Comparison of ENCODE assay signal across 12 cellular contexts in genomic region chr17:46063239-46063638, GRCh38.
A peak's percentile ranks its signal among the peaks of the same experiment; 100 is the strongest.
DNase-seq lines count a peak whose midpoint lies in the region; ATAC-seq, FAIRE-seq and TF ChIP-seq lines count a peak whose summit lies in the region.
"Had no signal": no experiment of that assay in that cellular context is flagged by ENCODE, and none has a peak within 500 bp of the region (broad histone marks: within the 10 kb centered on the region; RNA-seq: fewer than 3 reads in every experiment).

No MANE protein-coding gene starts in this region.

- in situ Hi-C loops in gastrocnemius medialis (cut with MboI; ENCODE audit: low sequenced_read_pairs in 4 of 4), result no loop called here
- in situ Hi-C loops in GM13977 (cut with MboI; ENCODE audit: low pct_unique_long_range_greater_than_20kb, low sequenced_read_pairs, unreplicated experiment), result no loop called here

- H3K36me3 ChIP-seq in SJSA1 (peaks cover 51% of the 10 kb centered on the region), gastrocnemius medialis (peaks cover 0 to 25% of the 10 kb centered on the region in 2 donors)

- intact Hi-C loops in gastrocnemius medialis (cut with DNase I; ENCODE audit: low total_unique reads), result loop anchor here (5.0 kb wide), 1 partner anchor 99 kb away; no protein-coding TSS in a partner anchor

- peak; percentile 92 to 96 for ATAC-seq in gastrocnemius medialis
- no peak for ATAC-seq in HG03354 (IDR thresholded peaks at IDR 0.05; ENCODE audit: poor library complexity, severe bottlenecking, unreplicated experiment)
- ATAC-seq: T-cell had no signal

- H3K4me3 ChIP-seq in SJSA1 (no peak overlapping the region), fibroblast of the aortic adventitia (ENCODE audit: low read depth, low read length) (no peak overlapping the region), gastrocnemius medialis (no peak overlapping the region)
- H3K4me3 ChIP-seq: colonic mucosa had no signal

- DNase-seq in GM04503 (ENCODE audit: low read depth) (peak; percentile 74), SJSA1 (ENCODE audit: low read depth in 1 of 2, low spot score in 2 of 2) (peak; percentile 74 to 75), fibroblast of the aortic adventitia (ENCODE audit: low read depth) (peak; percentile 68), gastrocnemius medialis (peak; percentile 26 to 52), GM13977 (ENCODE audit: low spot score) (no peak), frontal cortex (ENCODE audit: low spot score in 2 of 2) (no peak), middle frontal gyrus (ENCODE audit: extremely low spot score, low spot score) (no peak)
- DNase-seq: colonic mucosa, T-cell had no signal

- no peaks in the 10 kb centered on the region for H3K9me3 ChIP-seq in SJSA1 (replicated peaks)
- H3K9me3 ChIP-seq in gastrocnemius medialis, result no peaks in the 10 kb centered on the region
- H3K9me3 ChIP-seq: colonic mucosa had no signal

- H3K27ac ChIP-seq in SJSA1 (peak overlapping the region; percentile 26), gastrocnemius medialis (peak overlapping the region; percentile 53 to 70 (median 67))
- H3K27ac ChIP-seq: colonic mucosa, parathyroid adenoma had no signal

- TF ChIP-seq POLR2A in gastrocnemius medialis (IDR thresholded peaks at IDR 0.05), result no peak

- H3K4me1 ChIP-seq in SJSA1 (replicated peaks) (peaks cover 21% of the 10 kb centered on the region), gastrocnemius medialis (peaks cover 19 to 28% of the 10 kb centered on the region in 2 donors)
- H3K4me1 ChIP-seq: colonic mucosa had no signal

- H3K27me3 ChIP-seq in SJSA1 (replicated peaks), result no peaks in the 10 kb centered on the region
- no peaks in the 10 kb centered on the region for H3K27me3 ChIP-seq in gastrocnemius medialis
- H3K27me3 ChIP-seq: colonic mucosa had no signal

- TF ChIP-seq CTCF in fibroblast of the aortic adventitia (IDR thresholded peaks at IDR 0.05; ENCODE audit: insufficient read depth, low read length) (no peak), gastrocnemius medialis (IDR thresholded peaks at IDR 0.05 in 4 of 5, conservative IDR thresholded peaks at IDR 0.05 in 1 of 5) (no peak), GM13977 (IDR thresholded peaks at IDR 0.05; ENCODE audit: extremely low read depth, insufficient read depth, missing control alignments) (no peak)

- no peak for FAIRE-seq in frontal cortex (lab: Jason Lieb, UNC)
- FAIRE-seq: G401.6 had no signal

Comparison
In these comparisons a context has a peak if more than half of its experiments do, and no peak if none do; other contexts are left out.
1. DNase-seq: peak in GM04503 (single experiment), SJSA1 (2 of 2), fibroblast of the aortic adventitia (single experiment) and gastrocnemius medialis (2 of 2); none in GM13977 (single experiment), frontal cortex (0 of 2) and middle frontal gyrus (single experiment).